ENCODE assay signal across 8 cellular contexts in the genomic region with DNA sequence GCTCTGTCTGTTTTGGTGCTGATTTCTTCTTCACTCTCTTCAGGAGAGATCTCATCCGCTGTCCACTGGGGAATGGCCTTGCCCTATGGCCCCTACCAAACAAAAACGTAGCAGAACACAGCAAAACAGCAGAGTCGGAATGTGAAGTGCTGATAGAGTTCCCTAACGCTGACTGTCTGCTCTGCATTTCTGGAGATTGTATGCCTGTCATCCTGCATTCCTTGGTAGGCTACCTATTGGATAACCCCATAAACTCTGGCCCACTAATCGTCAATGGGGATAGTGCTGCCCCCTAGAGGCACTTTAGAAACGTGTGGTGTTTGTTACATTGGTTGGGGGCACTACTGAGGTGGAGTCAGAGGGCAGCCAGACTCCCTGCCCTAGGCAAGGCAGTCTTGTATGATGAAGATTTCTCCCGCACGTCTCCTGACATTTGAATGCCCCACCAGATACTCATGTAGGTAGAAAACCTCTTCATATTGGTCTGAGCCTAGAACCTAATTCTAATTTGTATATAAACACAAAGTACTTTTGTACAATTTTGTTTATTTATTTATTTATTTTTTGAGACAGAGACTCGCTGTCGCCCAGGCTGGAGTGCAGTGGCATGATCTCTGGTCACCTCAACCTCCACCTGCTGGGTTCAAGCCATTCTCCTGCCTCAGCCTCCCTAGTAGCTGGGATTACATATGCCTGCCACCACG. TPM values are rescaled to one million over a fixed set of nuclear protein-coding genes. Genes with fewer than 3 reads are reported as not detected.
A peak's percentile ranks its signal among the peaks of the same experiment; 100 is the strongest.
DNase-seq lines count a peak whose midpoint lies in the region; ATAC-seq and TF ChIP-seq lines count a peak whose summit lies in the region.

No MANE protein-coding gene starts in this region.

- no peak overlapping the region for H3K27ac ChIP-seq in neuronal stem cell (replicated peaks; ENCODE audit: low read length)

- H3K18ac ChIP-seq in neuronal stem cell (ENCODE audit: low read length), result no peak overlapping the region

- no peaks in the 10 kb centered on the region for H3K9me3 ChIP-seq in neuronal stem cell (replicated peaks in 1 of 2; ENCODE audit: control insufficient read depth in 2 of 2, insufficient read depth in 1 of 2, low read depth in 1 of 2, low read length in 2 of 2)

- no CpG with 5 or more reads among the region's 11 CpGs for WGBS in neuronal stem cell (ENCODE audit: extremely low coverage in 2 of 2, insufficient read length in 2 of 2, insufficient replicate concordance in 1 of 2), 2 donors

- H3K4me1 ChIP-seq in neuronal stem cell (ENCODE audit: control insufficient read depth in 2 of 2, insufficient read depth in 1 of 2, low read depth in 1 of 2, low read length in 2 of 2), result peaks cover 8 to 10% of the 10 kb centered on the region in 2 donors

- ATAC-seq in GM18498 (IDR thresholded peaks at IDR 0.05; ENCODE audit: unreplicated experiment) (no peak), HG03432 (IDR thresholded peaks at IDR 0.05; ENCODE audit: unreplicated experiment) (no peak)

- no peak overlapping the region for H2BK5ac ChIP-seq in neuronal stem cell (ENCODE audit: low read length)

- TF ChIP-seq CTCF in fibroblast of villous mesenchyme (IDR thresholded peaks at IDR 0.05; ENCODE audit: insufficient read depth, low read depth, low read length), result peak; percentile 84

- H2BK120ac ChIP-seq in neuronal stem cell (ENCODE audit: low read depth, low read length), result no peak overlapping the region

- no peak overlapping the region for H2AK5ac ChIP-seq in neuronal stem cell (ENCODE audit: low read depth, low read length)

- H3K79me1 ChIP-seq in neuronal stem cell (ENCODE audit: low read depth, low read length), result no peaks in the 10 kb centered on the region

- no peak overlapping the region for H2BK15ac ChIP-seq in neuronal stem cell (ENCODE audit: low read length)

- H4K8ac ChIP-seq in neuronal stem cell (ENCODE audit: low read depth, low read length), result no peak overlapping the region

- H3K9ac ChIP-seq in neuronal stem cell (ENCODE audit: low read depth, low read length, poor library complexity), result no peak overlapping the region

- H3K4me2 ChIP-seq in neuronal stem cell (ENCODE audit: insufficient read depth, low read length, poor library complexity, severe bottlenecking), result no peak overlapping the region

- DNase-seq in D341Med (ENCODE audit: low spot score), result peak; percentile 80
- DNase-seq in HT-29 (ENCODE audit: low spot score), result peak; percentile 94
- DNase-seq in NOMO-1 (lab: John Stamatoyannopoulos, UW; ENCODE audit: unreplicated experiment in 2 of 2), result peak; percentile 78 to 83
- peak; percentile 57 to 59 for DNase-seq in activated T-cell treated with anti-CD3 and anti-CD28 coated beads, Interleukin-2, amount 50 U/mL, for 48 hours
- DNase-seq in fibroblast of villous mesenchyme (ENCODE audit: low read depth), result peak; percentile 85
- peak; percentile 89 for DNase-seq in neuronal stem cell (ENCODE audit: low spot score)

- no peak overlapping the region for H3K4me3 ChIP-seq in fibroblast of villous mesenchyme (ENCODE audit: low read depth, low read length)
- no peak overlapping the region for H3K4me3 ChIP-seq in neuronal stem cell (ENCODE audit: low read length in 2 of 2)

- no peak overlapping the region for H2BK12ac ChIP-seq in neuronal stem cell (ENCODE audit: low read length)

- H2AFZ ChIP-seq in neuronal stem cell (ENCODE audit: low read length), result no peak overlapping the region

- H3K14ac ChIP-seq in neuronal stem cell (ENCODE audit: low read length), result no peak overlapping the region

- H3K36me3 ChIP-seq in neuronal stem cell (replicated peaks in 1 of 2; ENCODE audit: control insufficient read depth in 2 of 2, insufficient read depth in 2 of 2, low read length in 2 of 2), result no peaks in the 10 kb centered on the region

- no peak overlapping the region for H4K91ac ChIP-seq in neuronal stem cell (ENCODE audit: low read depth, low read length, poor library complexity)

- H3K23ac ChIP-seq in neuronal stem cell (ENCODE audit: low read depth, low read length, poor library complexity), result no peak overlapping the region

- H3K27me3 ChIP-seq in neuronal stem cell (ENCODE audit: control insufficient read depth in 3 of 3, insufficient read depth in 3 of 3, low read depth in 1 of 3, low read length in 3 of 3), result no peaks in the 10 kb centered on the region

- H3K4ac ChIP-seq in neuronal stem cell (ENCODE audit: low read length), result no peak overlapping the region

RNA-seq across cellular contexts. Expression of a gene that starts 15.6 kb away (rescaled TPM):
- total RNA-seq in HT-29 (2014; rRNA removed; shearing (Covaris generic)), result 30.9 and 33.8 TPM in 2 replicates
- 20.6 and 23.7 TPM in 2 replicates for total RNA-seq in fibroblast of villous mesenchyme
- polyA plus RNA-seq in neuronal stem cell (2013, experiment 1 of 2), result 67.9 TPM
- polyA plus RNA-seq in neuronal stem cell (2013, experiment 2 of 2), result 67.5 TPM
